ENCODE assay signal across 14 cellular contexts in the genomic region with DNA sequence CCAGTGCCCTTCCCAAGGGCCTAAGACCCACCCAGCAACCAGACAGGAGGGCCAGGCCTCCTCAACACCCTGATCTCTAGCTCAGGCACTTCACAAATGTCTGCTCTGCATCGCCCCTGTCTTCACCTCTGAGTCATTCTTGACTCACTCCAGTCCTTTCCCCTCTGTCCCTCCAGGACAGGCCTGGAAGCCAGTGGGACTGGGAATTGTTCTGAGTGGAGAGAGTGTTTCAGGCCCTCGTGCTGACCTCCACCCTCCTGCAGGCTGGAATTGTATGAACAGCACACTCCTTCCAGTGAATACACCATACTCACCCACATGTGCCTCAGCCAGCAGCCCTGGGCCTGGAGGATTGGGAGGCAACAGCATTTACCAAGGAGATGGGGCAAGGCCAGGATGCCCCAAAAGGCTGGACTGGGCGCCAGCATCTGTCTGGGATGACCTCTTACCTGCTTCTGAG.
DNase-seq lines count a peak whose midpoint lies in the region; ATAC-seq and TF ChIP-seq lines count a peak whose summit lies in the region.
"Had no signal": no experiment of that assay in that cellular context is flagged by ENCODE, and none has a peak within 500 bp of the region (broad histone marks: within the 10 kb centered on the region; RNA-seq: fewer than 3 reads in every experiment).

No MANE protein-coding gene starts in this region.

- H3K9ac ChIP-seq in GM23248 (no peak overlapping the region), SK-N-SH (no peak overlapping the region), trophoblast cell (ENCODE audit: low read length) (no peak overlapping the region)

- no peak overlapping the region for H3K23ac ChIP-seq in trophoblast cell (ENCODE audit: low read length)

- no peak overlapping the region for H2AK5ac ChIP-seq in trophoblast cell (ENCODE audit: low read length)

- POLR2A ChIA-PET in SK-N-SH (lab: Yijun Ruan, JAX), result no interaction called here

- H3K4me1 ChIP-seq in GM23248 (ENCODE audit: insufficient read depth) (peaks cover 31% of the 10 kb centered on the region), SK-N-SH (ENCODE audit: control insufficient read depth in 1 of 2, insufficient read depth in 2 of 2, low read depth in 1 of 2, low read length in 1 of 2) (peaks cover 0 to 9% of the 10 kb centered on the region in 2 experiments; a peak in 2 of 4 replicates), trophoblast cell (ENCODE audit: control insufficient read depth in 1 of 2, insufficient read depth in 2 of 2, low read length in 2 of 2) (peaks cover 0 to 7% of the 10 kb centered on the region in 2 experiments)
- H3K4me1 ChIP-seq: adrenal gland had no signal

- in situ Hi-C loops in GM23248 (cut with MboI), result no loop called here

- no peak overlapping the region for H4K8ac ChIP-seq in trophoblast cell (ENCODE audit: low read depth, low read length)

- WGBS in GM23248 (ENCODE audit: low coverage in 1 of 2, low lambda C conversion rate in 2 of 2, missing lambda C conversion rate in 2 of 2), 2 experiments, result 33 to 35% methylated on average over 3 of the region's 3 CpGs
- 4% methylated on average over 2 of the region's 3 CpGs for WGBS in SK-N-SH (ENCODE audit: low lambda C conversion rate)
- no CpG with 5 or more reads among the region's 3 CpGs for WGBS in trophoblast cell (ENCODE audit: extremely low coverage, insufficient coverage, insufficient read length)

- no peak overlapping the region for H3K18ac ChIP-seq in trophoblast cell (ENCODE audit: low read length)

- H3K27me3 ChIP-seq in GM23248 (replicated peaks; ENCODE audit: insufficient read depth) (no peaks in the 10 kb centered on the region), SK-N-SH (ENCODE audit: insufficient read depth) (no peaks in the 10 kb centered on the region), trophoblast cell (ENCODE audit: insufficient read depth, low read length) (no peaks in the 10 kb centered on the region)
- H3K27me3 ChIP-seq: adrenal gland had no signal

- no peaks in the 10 kb centered on the region for H3K79me2 ChIP-seq in GM23248 (ENCODE audit: insufficient read depth)
- H3K79me2 ChIP-seq in SK-N-SH (ENCODE audit: insufficient read depth), result no peaks in the 10 kb centered on the region
- no peaks in the 10 kb centered on the region for H3K79me2 ChIP-seq in trophoblast cell (ENCODE audit: control insufficient read depth, insufficient read depth, low read length, poor library complexity)

- 0 out of 2 replicates have a peak, but pooled peaks cover 17% of the 10 kb centered on the region for H3F3A ChIP-seq in GM23248 (ENCODE audit: insufficient read depth)
- H3F3A ChIP-seq in SK-N-SH (replicated peaks; ENCODE audit: insufficient read depth), result no peaks in the 10 kb centered on the region

- H3K27ac ChIP-seq in GM23248, result peak overlapping the region; percentile 49
- peak overlapping the region in 1 of 2 experiments; percentile 54; a peak in 2 of 4 replicates for H3K27ac ChIP-seq in SK-N-SH (ENCODE audit: low read depth in 2 of 2, low read length in 1 of 2)
- peak overlapping the region; percentile 5 for H3K27ac ChIP-seq in trophoblast cell (ENCODE audit: low read depth, low read length)
- H3K27ac ChIP-seq: adrenal gland, VCaP had no signal

- H3K14ac ChIP-seq in trophoblast cell (ENCODE audit: low read length), result no peak overlapping the region

- CTCF ChIA-PET in SK-N-SH (lab: Yijun Ruan, JAX), result no interaction called here

- H4K91ac ChIP-seq in trophoblast cell (ENCODE audit: low read depth, low read length), result no peak overlapping the region

- H3K4me2 ChIP-seq in GM23248 (ENCODE audit: unreplicated experiment), result no peak overlapping the region
- peak overlapping the region; percentile 53; the same call in 1 of the 2 replicates for H3K4me2 ChIP-seq in SK-N-SH
- H3K4me2 ChIP-seq in trophoblast cell (ENCODE audit: low read length), result no peak overlapping the region

- no peak overlapping the region for H4K12ac ChIP-seq in trophoblast cell (ENCODE audit: low read depth, low read length)

- TF ChIP-seq EP300 in SK-N-SH (IDR thresholded peaks at IDR 0.05; ENCODE audit: borderline replicate concordance in 1 of 2, low read depth in 1 of 2, low read length in 1 of 2), result peak in 1 of 2 experiments; percentile 60; a peak in 1 of 4 replicates

- DNase-seq in GM23248 (peak; percentile 87), SK-N-SH (no peak), foreskin fibroblast (peak; percentile 74 to 88), trophoblast cell (peak; percentile 30 to 40), foreskin melanocyte (no peak)
- DNase-seq in activated CD4-positive, alpha-beta T cell treated with anti-CD3 and anti-CD28 coated beads for 48 hours, result no peak
- DNase-seq: CD8-positive, alpha-beta T cell; effector memory CD8-positive, alpha-beta T cell; NCI-H446 treated with DMSO at 0.1 percent for 48 hours; SIG-M5 had no signal

- TF ChIP-seq RAD21 in SK-N-SH (IDR thresholded peaks at IDR 0.05; ENCODE audit: low read length), result no peak

- H3K4me3 ChIP-seq in GM23248, result no peak overlapping the region
- no peak overlapping the region for H3K4me3 ChIP-seq in SK-N-SH (ENCODE audit: low read depth in 2 of 2, low read length in 1 of 2)
- no peak overlapping the region for H3K4me3 ChIP-seq in foreskin fibroblast (ENCODE audit: low read depth in 1 of 2, low read length in 2 of 2)
- no peak overlapping the region for H3K4me3 ChIP-seq in trophoblast cell (ENCODE audit: low read depth, low read length)
- H3K4me3 ChIP-seq: adrenal gland had no signal

- ATAC-seq in HG03139 (IDR thresholded peaks at IDR 0.05; ENCODE audit: unreplicated experiment) (no peak), GM21360 (IDR thresholded peaks at IDR 0.05; ENCODE audit: unreplicated experiment) (no peak)
- ATAC-seq: CD8-positive, alpha-beta T cell; effector memory CD8-positive, alpha-beta T cell had no signal

- H3K4ac ChIP-seq in trophoblast cell (ENCODE audit: low read depth, low read length), result no peak overlapping the region

- H3K9me2 ChIP-seq in GM23248 (ENCODE audit: insufficient read depth) (no peaks in the 10 kb centered on the region), SK-N-SH (no peaks in the 10 kb centered on the region)

- no peak overlapping the region for H2BK120ac ChIP-seq in trophoblast cell (ENCODE audit: insufficient read depth, low read length, poor library complexity)

- H3K9me3 ChIP-seq in GM23248 (ENCODE audit: low read depth) (no peaks in the 10 kb centered on the region), SK-N-SH (no peaks in the 10 kb centered on the region), trophoblast cell (ENCODE audit: insufficient read depth, low read depth, low read length) (peaks cover 1% of the 10 kb centered on the region)
- H3K9me3 ChIP-seq: adrenal gland had no signal

- H3K79me1 ChIP-seq in trophoblast cell (ENCODE audit: low read length), result no peaks in the 10 kb centered on the region

- H2AFZ ChIP-seq in GM23248, result no peak overlapping the region
- H2AFZ ChIP-seq in SK-N-SH (ENCODE audit: low read depth), result peak overlapping the region; percentile 53; the same call in 1 of the 2 replicates
- H2AFZ ChIP-seq in trophoblast cell (ENCODE audit: insufficient read depth, low read length, poor library complexity), result no peak overlapping the region

- H4K20me1 ChIP-seq in GM23248 (ENCODE audit: insufficient read depth) (no peaks in the 10 kb centered on the region), SK-N-SH (ENCODE audit: insufficient read depth) (no peaks in the 10 kb centered on the region)

- no peak overlapping the region for H2BK5ac ChIP-seq in trophoblast cell (ENCODE audit: low read depth, low read length, poor library complexity)

- H2BK12ac ChIP-seq in trophoblast cell (ENCODE audit: low read length), result no peak overlapping the region

- TF ChIP-seq CTCF in SK-N-SH (IDR thresholded peaks at IDR 0.05) (no peak), foreskin fibroblast (IDR thresholded peaks at IDR 0.05; ENCODE audit: low read depth, low read length) (no peak)

- H3K36me3 ChIP-seq in GM23248 (ENCODE audit: low read depth), result no peaks in the 10 kb centered on the region
- H3K36me3 ChIP-seq in SK-N-SH (replicated peaks in 1 of 2; ENCODE audit: control insufficient read depth in 1 of 2, insufficient read depth in 2 of 2, low read length in 1 of 2), result no peaks in the 10 kb centered on the region
- H3K36me3 ChIP-seq in trophoblast cell (ENCODE audit: control insufficient read depth in 1 of 2, insufficient read depth in 2 of 2, low read length in 2 of 2), result no peaks in the 10 kb centered on the region
- H3K36me3 ChIP-seq: adrenal gland had no signal

TF ChIP-seq in SK-N-SH, 30 proteins besides CTCF, POLR2A, EP300 and RAD21 (continues in another document):
- no peak for TF ChIP-seq RCOR1 (IDR thresholded peaks at IDR 0.05; ENCODE audit: low read length)
- TF ChIP-seq NFIC (IDR thresholded peaks at IDR 0.05; ENCODE audit: borderline replicate concordance), result no peak; the same call in 1 of the 2 replicates
- TF ChIP-seq GABPA (IDR thresholded peaks at IDR 0.05; ENCODE audit: low read depth), result no peak
- no peak for TF ChIP-seq TEAD4 (IDR thresholded peaks at IDR 0.05; ENCODE audit: borderline replicate concordance, insufficient read depth)
- TF ChIP-seq ELF1 (IDR thresholded peaks at IDR 0.05), result no peak
- no peak for TF ChIP-seq RFX5 (IDR thresholded peaks at IDR 0.05; ENCODE audit: low read length)
- no peak for TF ChIP-seq CHD2 (IDR thresholded peaks at IDR 0.05; ENCODE audit: low read length, partially characterized antibody)
- no peak for TF ChIP-seq ZBTB33 (IDR thresholded peaks at IDR 0.05; ENCODE audit: borderline replicate concordance, low read depth)

Comparison
In these comparisons a context has a peak if more than half of its experiments do, and no peak if none do; other contexts are left out.
1. DNase-seq: peak in GM23248 (single experiment), foreskin fibroblast (2 of 2) and trophoblast cell (2 of 2); none in SK-N-SH (single experiment), activated CD4-positive, alpha-beta T cell treated with anti-CD3 and anti-CD28 coated beads for 48 hours (single experiment) and foreskin melanocyte (single experiment).